Comparison of ENCODE assay signal across 8 cellular contexts in the genomic region with DNA sequence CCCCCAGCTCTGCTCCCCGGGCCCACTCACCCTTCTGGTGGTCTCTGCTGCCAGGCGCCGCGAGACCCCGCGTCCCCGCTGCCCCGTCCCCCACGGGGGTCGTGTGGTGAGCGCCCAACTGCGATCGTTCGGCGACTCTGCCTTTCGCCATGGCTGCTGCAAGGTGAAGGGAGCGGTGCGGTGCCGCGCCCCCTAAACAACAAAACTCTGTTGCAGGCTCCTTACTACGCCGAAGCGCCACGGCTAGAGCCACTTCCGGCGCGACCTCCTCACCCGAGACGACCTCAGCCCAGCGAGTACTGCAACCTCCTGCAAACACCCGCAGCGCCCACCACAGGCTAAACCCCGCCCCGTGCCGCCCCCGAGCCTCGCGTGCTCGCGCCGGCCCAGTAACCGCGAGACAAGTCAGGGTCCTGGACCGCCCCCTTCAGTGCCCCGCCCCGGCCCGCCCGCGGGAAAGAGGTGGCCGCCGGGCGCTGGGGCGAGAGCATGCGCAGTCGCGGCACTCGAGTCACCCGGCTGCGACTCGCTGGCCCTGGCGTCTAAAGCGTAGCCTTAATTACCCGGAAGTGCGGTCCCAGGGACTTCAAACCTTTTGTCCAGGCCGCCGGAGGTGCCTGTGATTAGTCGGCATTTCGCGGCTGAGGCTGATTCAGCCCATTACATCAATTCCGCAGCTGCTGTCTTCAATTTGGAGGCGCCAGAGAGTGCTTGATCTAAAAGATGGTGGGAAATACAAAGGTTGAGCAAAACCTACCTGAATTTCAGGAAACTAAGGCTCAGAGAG. TPM values are rescaled to one million over a fixed set of nuclear protein-coding genes. Genes with fewer than 3 reads are reported as not detected.
DNase-seq lines count a peak whose midpoint lies in the region; TF ChIP-seq lines count a peak whose summit lies in the region.

A gene with protein sequence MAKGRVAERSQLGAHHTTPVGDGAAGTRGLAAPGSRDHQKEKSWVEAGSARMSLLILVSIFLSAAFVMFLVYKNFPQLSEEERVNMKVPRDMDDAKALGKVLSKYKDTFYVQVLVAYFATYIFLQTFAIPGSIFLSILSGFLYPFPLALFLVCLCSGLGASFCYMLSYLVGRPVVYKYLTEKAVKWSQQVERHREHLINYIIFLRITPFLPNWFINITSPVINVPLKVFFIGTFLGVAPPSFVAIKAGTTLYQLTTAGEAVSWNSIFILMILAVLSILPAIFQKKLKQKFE (minus strand): TSS at position 303 of the 787 bp plus-strand sequence. CDS start 152 bp downstream, at position 151.

- peak within 1 kb of the TSS; percentile 98 for H3K4me3 Mint-ChIP-seq in HFFc6

- peak within 1 kb of the TSS; percentile 99 for H3K9ac ChIP-seq in SK-N-MC (ENCODE audit: insufficient read length)

- H3K27ac ChIP-seq in SK-N-MC = peak within 1 kb of the TSS; percentile 97
- H3K27ac ChIP-seq in temporal lobe (ENCODE audit: low read depth, low read length) = peak within 1 kb of the TSS; percentile 85

- peak; percentile 72 for TF ChIP-seq POLR2A in NB4 (IDR thresholded peaks at IDR 0.05; ENCODE audit: extremely low read depth, insufficient read length)

- H3K27ac Mint-ChIP-seq in HFFc6 = peak within 1 kb of the TSS; percentile 97

- peaks cover 15% of the 10 kb centered on the region for H3K36me3 Mint-ChIP-seq in HFFc6 (ENCODE audit: low read depth)

- no peaks in the 10 kb centered on the region for H3K9me3 ChIP-seq in SK-N-MC (ENCODE audit: low read depth, low read length)

- peaks cover 46% of the 10 kb centered on the region for H3K4me1 Mint-ChIP-seq in HFFc6 (ENCODE audit: low read depth)

- H3K9me3 Mint-ChIP-seq in HFFc6 = no peaks in the 10 kb centered on the region

- DNase-seq in GM04503 (ENCODE audit: low read depth) (peak; percentile 93), HFFc6 (peak; percentile 99), NB4 (ENCODE audit: low read depth) (peak; percentile 99), SK-N-MC (ENCODE audit: low read depth, low spot score) (peak; percentile 81), globus pallidus (ENCODE audit: low spot score) (peak; percentile 95), occipital lobe (lab: John Stamatoyannopoulos, UW) (peak; percentile 97)
- peak; percentile 100 for DNase-seq in activated naive CD4-positive, alpha-beta T cell treated with anti-CD3 and anti-CD28 coated beads, Interleukin-2, amount 50 U/mL, for 16 hours

- no peaks in the 10 kb centered on the region; the same call in 1 of the 2 replicates for H3K27me3 Mint-ChIP-seq in HFFc6 (ENCODE audit: insufficient read depth)

- peaks cover 18% of the 10 kb centered on the region; the same call in 1 of the 2 replicates for H3K36me3 ChIP-seq in SK-N-MC (ENCODE audit: insufficient read depth, low read length)

- H3K4me3 ChIP-seq in NB4 (ENCODE audit: low read depth, low read length) (peak within 1 kb of the TSS; percentile 96), SK-N-MC (peak within 1 kb of the TSS; percentile 100)

- TF ChIP-seq CTCF in HFFc6 (IDR thresholded peaks at IDR 0.05) = peak; percentile 50
- TF ChIP-seq CTCF in NB4 (IDR thresholded peaks at IDR 0.05; ENCODE audit: low read depth, low read length) = no peak

RNA-seq across cellular contexts. Expression of the gene that starts here (rescaled TPM):
- 10 to 100 TPM; 30.5 to 35.3 (median 32.6) TPM for total RNA-seq in HFFc6 (2021; fragmentation: NEBNext Ultra II Directional; extraction: Animal tissue kit (Norgen Biotek cat#: 25700))
- 74.1 TPM for total RNA-seq in occipital lobe
- total RNA-seq in temporal lobe = 37.4 TPM

Comparison
In these comparisons a context has a peak if more than half of its experiments do, and no peak if none do; other contexts are left out.
1. Peak in every context shown above with its lines: DNase-seq, H3K4me3 ChIP-seq and H3K27ac ChIP-seq.